18 cellular contexts compared by ENCODE assay signal in genomic region chr21:43322805-43323204, GRCh38.
DNase-seq lines count a peak whose midpoint lies in the region; ATAC-seq and TF ChIP-seq lines count a peak whose summit lies in the region.
"Had no signal": no experiment of that assay in that cellular context is flagged by ENCODE, and none has a peak within 500 bp of the region (broad histone marks: within the 10 kb centered on the region; RNA-seq: fewer than 3 reads in every experiment).

No MANE protein-coding gene starts in this region.

- no peaks in the 10 kb centered on the region; the same call in 1 of the 2 replicates for H4K20me1 ChIP-seq in Karpas-422 (ENCODE audit: insufficient read depth, low read depth, low read length)

- peak overlapping the region; percentile 39 for H3K27ac Mint-ChIP-seq in activated CD8-positive, alpha-beta T cell treated with anti-CD3 and anti-CD28 coated beads, Interleukin-2, amount 10 ng/mL, durations not matched to agents 7 days and 5 days
- H3K27ac Mint-ChIP-seq: activated B cell treated with CpG ODN at 0.5 μM for 24 hours; activated CD8-positive, alpha-beta memory T cell treated with anti-CD3 and anti-CD28 coated beads, Interleukin-2, amount 10 ng/mL, durations not matched to agents 7 days and 5 days; T-cell had no signal

- no peak overlapping the region for H2AFZ ChIP-seq in Karpas-422 (ENCODE audit: low read length)

- H3K9me3 ChIP-seq in Karpas-422 (ENCODE audit: low read length) (peaks cover under 1% of the 10 kb centered on the region; the same call in 1 of the 2 replicates), right cardiac atrium (ENCODE audit: control insufficient read depth, low read length) (no peaks in the 10 kb centered on the region), stomach (peaks cover 0 to 7% (median 2%) of the 10 kb centered on the region in 4 donors)
- H3K9me3 ChIP-seq: colonic mucosa had no signal

- H3K9me3 Mint-ChIP-seq in activated CD8-positive, alpha-beta T cell treated with anti-CD3 and anti-CD28 coated beads, Interleukin-2, amount 10 ng/mL, durations not matched to agents 7 days and 5 days (ENCODE audit: insufficient read depth) = peaks cover under 1% of the 10 kb centered on the region
- H3K9me3 Mint-ChIP-seq: activated B cell treated with CpG ODN at 0.5 μM for 24 hours, T-cell had no signal

- H3K27me3 ChIP-seq in Karpas-422 (ENCODE audit: low read length) (no peaks in the 10 kb centered on the region), right cardiac atrium (ENCODE audit: control insufficient read depth, insufficient read depth) (no peaks in the 10 kb centered on the region), stomach (no peaks in the 10 kb centered on the region)
- H3K27me3 ChIP-seq: BLaER1, colonic mucosa had no signal

- H3K27ac ChIP-seq in Karpas-422 (ENCODE audit: low read length) = no peak overlapping the region
- peak overlapping the region; percentile 21 for H3K27ac ChIP-seq in right cardiac atrium (ENCODE audit: low read length)
- H3K27ac ChIP-seq in stomach = peak overlapping the region; percentile 23 to 47 (median 34)
- H3K27ac ChIP-seq: BLaER1, colonic mucosa, KMS-11 had no signal

- no peak overlapping the region for H3K4me3 Mint-ChIP-seq in activated CD8-positive, alpha-beta T cell treated with anti-CD3 and anti-CD28 coated beads, Interleukin-2, amount 10 ng/mL, durations not matched to agents 7 days and 5 days
- H3K4me3 Mint-ChIP-seq: activated B cell treated with CpG ODN at 0.5 μM for 24 hours; activated CD8-positive, alpha-beta memory T cell treated with anti-CD3 and anti-CD28 coated beads, Interleukin-2, amount 10 ng/mL, durations not matched to agents 7 days and 5 days; T-cell had no signal

- H3K4me2 ChIP-seq in Karpas-422 (ENCODE audit: low read depth, low read length, poor library complexity, severe bottlenecking) = no peak overlapping the region
- H3K4me2 ChIP-seq: BLaER1, KMS-11 had no signal

- TF ChIP-seq POLR2A in stomach (IDR thresholded peaks at IDR 0.05) = no peak

- TF ChIP-seq CTCF in stomach (IDR thresholded peaks at IDR 0.05) = no peak

- POLR2A ChIA-PET in activated CD8-positive, alpha-beta T cell treated with anti-CD3 and anti-CD28 coated beads, Interleukin-2, amount 10 ng/mL, durations not matched to agents 7 days and 5 days (lab: Charles Lee) = no interaction called here

- no peaks in the 10 kb centered on the region for H3K36me3 ChIP-seq in Karpas-422 (ENCODE audit: insufficient read depth, low read length)
- H3K36me3 ChIP-seq in stomach = no peaks in the 10 kb centered on the region
- H3K36me3 ChIP-seq: BLaER1, colonic mucosa had no signal

- WGBS in right cardiac atrium = 64% methylated on average over 8 of the region's 8 CpGs
- WGBS in stomach, 5 donors = 64 to 82% (median 76%) methylated on average over 7 to 8 of the region's 8 CpGs

- H3K4me1 Mint-ChIP-seq in activated CD8-positive, alpha-beta T cell treated with anti-CD3 and anti-CD28 coated beads, Interleukin-2, amount 10 ng/mL, durations not matched to agents 7 days and 5 days (ENCODE audit: low read depth) = peaks cover 16% of the 10 kb centered on the region

- TF ChIP-seq EP300 in stomach (IDR thresholded peaks at IDR 0.05) = no peak

- H3K4me1 ChIP-seq in Karpas-422 (ENCODE audit: low read length) (peaks cover 61% of the 10 kb centered on the region), right cardiac atrium (ENCODE audit: control insufficient read depth, insufficient read depth, low read length) (no peaks in the 10 kb centered on the region), stomach (peaks cover 0 to 17% (median 10%) of the 10 kb centered on the region in 4 donors)
- H3K4me1 ChIP-seq: colonic mucosa had no signal

- no peaks in the 10 kb centered on the region for H3K36me3 Mint-ChIP-seq in activated CD8-positive, alpha-beta T cell treated with anti-CD3 and anti-CD28 coated beads, Interleukin-2, amount 10 ng/mL, durations not matched to agents 7 days and 5 days (ENCODE audit: low read depth)
- H3K36me3 Mint-ChIP-seq: activated CD8-positive, alpha-beta memory T cell treated with anti-CD3 and anti-CD28 coated beads, Interleukin-2, amount 10 ng/mL, durations not matched to agents 7 days and 5 days; T-cell had no signal

- CTCF ChIA-PET in activated CD8-positive, alpha-beta T cell treated with anti-CD3 and anti-CD28 coated beads, Interleukin-2, amount 10 ng/mL, durations not matched to agents 7 days and 5 days (lab: Charles Lee) = no interaction called here

- DNase-seq in Karpas-422 = peak; percentile 69
- DNase-seq in activated CD8-positive, alpha-beta T cell treated with anti-CD3 and anti-CD28 coated beads, Interleukin-2, amount 10 ng/mL, durations not matched to agents 7 days and 5 days = peak; percentile 31
- DNase-seq in right cardiac atrium = peak in 2 of 3 donors; percentile 49 to 55
- no peak for DNase-seq in stomach
- no peak for DNase-seq in activated CD8-positive, alpha-beta memory T cell treated with anti-CD3 and anti-CD28 coated beads, Interleukin-2, amount 50 U/mL, for 4 hours
- DNase-seq in NCI-H510A (lab: John Stamatoyannopoulos, UW) = no peak
- DNase-seq: activated B cell treated with CpG ODN at 0.5 μM for 24 hours; activated CD8-positive, alpha-beta memory T cell treated with anti-CD3 and anti-CD28 coated beads, Interleukin-2, amount 10 ng/mL, durations not matched to agents 7 days and 5 days; activated effector memory CD4-positive, alpha-beta T cell treated with Interleukin-2 at 50 U/mL for 16 hours; colonic mucosa; NCI-H1436; NCI-H2227 treated with DMSO at 0.1 percent for 48 hours; RPMI8226; stimulated activated CD4-positive, alpha-beta T cell treated with anti-CD3 and anti-CD28 coated beads, Interleukin-4, amount 100 ng/mL, for 1 hour; T-cell had no signal

- ATAC-seq in activated CD8-positive, alpha-beta T cell treated with anti-CD3 and anti-CD28 coated beads, Interleukin-2, amount 10 ng/mL, durations not matched to agents 7 days and 5 days = no peak
- ATAC-seq in right cardiac atrium (peak; percentile 12 to 20), GM21447 (IDR thresholded peaks at IDR 0.05; ENCODE audit: unreplicated experiment) (no peak)
- ATAC-seq: activated CD8-positive, alpha-beta memory T cell treated with anti-CD3 and anti-CD28 coated beads, Interleukin-2, amount 10 ng/mL, durations not matched to agents 7 days and 5 days; T-cell had no signal

- H3K4me3 ChIP-seq in Karpas-422 (ENCODE audit: low read length) = no peak overlapping the region
- no peak overlapping the region for H3K4me3 ChIP-seq in right cardiac atrium (ENCODE audit: low read length)
- no peak overlapping the region for H3K4me3 ChIP-seq in stomach
- H3K4me3 ChIP-seq: BLaER1, colonic mucosa had no signal

- H3K9me2 ChIP-seq in Karpas-422 (replicated peaks; ENCODE audit: insufficient read depth, low read length) = no peaks in the 10 kb centered on the region

- intact Hi-C loops in right cardiac atrium (cut with DNase I) = no loop called here
- intact Hi-C loops in stomach (cut with DNase I; ENCODE audit: low total_unique reads) = no loop called here

- H3K9ac ChIP-seq in Karpas-422 (ENCODE audit: low read length) = no peak overlapping the region
- H3K9ac ChIP-seq: BLaER1, KMS-11 had no signal

- no peaks in the 10 kb centered on the region for H3K79me2 ChIP-seq in Karpas-422 (ENCODE audit: low read length)

- peaks cover 2% of the 10 kb centered on the region for H3K27me3 Mint-ChIP-seq in activated CD8-positive, alpha-beta T cell treated with anti-CD3 and anti-CD28 coated beads, Interleukin-2, amount 10 ng/mL, durations not matched to agents 7 days and 5 days (ENCODE audit: low read depth)

Comparison
In these comparisons a context has a peak if more than half of its experiments do, and no peak if none do; other contexts are left out.
1. DNase-seq: peak in Karpas-422 (single experiment), activated CD8-positive, alpha-beta T cell treated with anti-CD3 and anti-CD28 coated beads, Interleukin-2, amount 10 ng/mL, durations not matched to agents 7 days and 5 days (single experiment) and right cardiac atrium (2 of 3); none in stomach (single experiment), activated CD8-positive, alpha-beta memory T cell treated with anti-CD3 and anti-CD28 coated beads, Interleukin-2, amount 50 U/mL, for 4 hours (single experiment) and NCI-H510A (single experiment).
2. ATAC-seq: peak in right cardiac atrium (2 of 2); none in activated CD8-positive, alpha-beta T cell treated with anti-CD3 and anti-CD28 coated beads, Interleukin-2, amount 10 ng/mL, durations not matched to agents 7 days and 5 days (single experiment) and GM21447 (single experiment).